1 cellular context compared by ENCODE assay signal in genomic region chr13:23579072-23579885, GRCh38.
A peak's percentile ranks its signal among the peaks of the same experiment; 100 is the strongest.
TF ChIP-seq lines count a peak whose summit lies in the region.

No MANE protein-coding gene starts in this region.

TF ChIP-seq in HepG2, 621 proteins besides CTCF, POLR2A, EP300 and RAD21 (continued from another document and continues in another):
- TF ChIP-seq, protein P1, sequence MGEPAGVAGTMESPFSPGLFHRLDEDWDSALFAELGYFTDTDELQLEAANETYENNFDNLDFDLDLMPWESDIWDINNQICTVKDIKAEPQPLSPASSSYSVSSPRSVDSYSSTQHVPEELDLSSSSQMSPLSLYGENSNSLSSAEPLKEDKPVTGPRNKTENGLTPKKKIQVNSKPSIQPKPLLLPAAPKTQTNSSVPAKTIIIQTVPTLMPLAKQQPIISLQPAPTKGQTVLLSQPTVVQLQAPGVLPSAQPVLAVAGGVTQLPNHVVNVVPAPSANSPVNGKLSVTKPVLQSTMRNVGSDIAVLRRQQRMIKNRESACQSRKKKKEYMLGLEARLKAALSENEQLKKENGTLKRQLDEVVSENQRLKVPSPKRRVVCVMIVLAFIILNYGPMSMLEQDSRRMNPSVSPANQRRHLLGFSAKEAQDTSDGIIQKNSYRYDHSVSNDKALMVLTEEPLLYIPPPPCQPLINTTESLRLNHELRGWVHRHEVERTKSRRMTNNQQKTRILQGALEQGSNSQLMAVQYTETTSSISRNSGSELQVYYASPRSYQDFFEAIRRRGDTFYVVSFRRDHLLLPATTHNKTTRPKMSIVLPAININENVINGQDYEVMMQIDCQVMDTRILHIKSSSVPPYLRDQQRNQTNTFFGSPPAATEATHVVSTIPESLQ (CRISPR knock-in tag; conservative IDR thresholded peaks at IDR 0.05) = no peak
- TF ChIP-seq, protein P2, sequence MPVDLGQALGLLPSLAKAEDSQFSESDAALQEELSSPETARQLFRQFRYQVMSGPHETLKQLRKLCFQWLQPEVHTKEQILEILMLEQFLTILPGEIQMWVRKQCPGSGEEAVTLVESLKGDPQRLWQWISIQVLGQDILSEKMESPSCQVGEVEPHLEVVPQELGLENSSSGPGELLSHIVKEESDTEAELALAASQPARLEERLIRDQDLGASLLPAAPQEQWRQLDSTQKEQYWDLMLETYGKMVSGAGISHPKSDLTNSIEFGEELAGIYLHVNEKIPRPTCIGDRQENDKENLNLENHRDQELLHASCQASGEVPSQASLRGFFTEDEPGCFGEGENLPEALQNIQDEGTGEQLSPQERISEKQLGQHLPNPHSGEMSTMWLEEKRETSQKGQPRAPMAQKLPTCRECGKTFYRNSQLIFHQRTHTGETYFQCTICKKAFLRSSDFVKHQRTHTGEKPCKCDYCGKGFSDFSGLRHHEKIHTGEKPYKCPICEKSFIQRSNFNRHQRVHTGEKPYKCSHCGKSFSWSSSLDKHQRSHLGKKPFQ (CRISPR knock-in tag; IDR thresholded peaks at IDR 0.05; ENCODE audit: insufficient replicate concordance) = peak; percentile 72
- TF ChIP-seq LCORL (IDR thresholded peaks at IDR 0.05) (no peak), LCORL (CRISPR knock-in tag; IDR thresholded peaks at IDR 0.05) (0 out of 2 replicates have a peak, but pooled peaks have one; percentile 28), ZBTB8A (CRISPR knock-in tag; IDR thresholded peaks at IDR 0.05; ENCODE audit: borderline replicate concordance, low read depth) (0 out of 2 replicates have a peak, but pooled peaks have one; percentile 30), DZIP1 (CRISPR knock-in tag; IDR thresholded peaks at IDR 0.05) (peak; percentile 50; the same call in 1 of the 2 replicates), SOX6 (IDR thresholded peaks at IDR 0.05) (no peak), SOX6 (CRISPR knock-in tag; IDR thresholded peaks at IDR 0.05) (peak; percentile 45), TCF7L2 (IDR thresholded peaks at IDR 0.05; ENCODE audit: low read depth, low read length) (no peak), KDM5A (IDR thresholded peaks at IDR 0.05; ENCODE audit: borderline replicate concordance, low read length) (peak; percentile 18; the same call in 1 of the 2 replicates), ZNF256 (CRISPR knock-in tag; conservative IDR thresholded peaks at IDR 0.05) (0 out of 2 replicates have a peak, but pooled peaks have one; percentile 29), RCOR2 (CRISPR knock-in tag; IDR thresholded peaks at IDR 0.05) (no peak), ZNF230 (CRISPR knock-in tag; IDR thresholded peaks at IDR 0.05) (no peak; the same call in 1 of the 2 replicates), HOMEZ (CRISPR knock-in tag; IDR thresholded peaks at IDR 0.05; ENCODE audit: low read depth) (no peak), POLR2G (IDR thresholded peaks at IDR 0.05; ENCODE audit: low read depth, low read length) (peak; percentile 77), ZNF513 (CRISPR knock-in tag; conservative IDR thresholded peaks at IDR 0.05) (no peak), PTBP1 (IDR thresholded peaks at IDR 0.05; ENCODE audit: low read depth, low read length, poor library complexity, severe bottlenecking) (peak; percentile 56), SNAPC5 (CRISPR knock-in tag; IDR thresholded peaks at IDR 0.05; ENCODE audit: borderline replicate concordance) (no peak), ZNF773 (CRISPR knock-in tag; IDR thresholded peaks at IDR 0.05; ENCODE audit: borderline replicate concordance) (0 out of 2 replicates have a peak, but pooled peaks have one; percentile 41), ZNF556 (CRISPR knock-in tag; IDR thresholded peaks at IDR 0.05; ENCODE audit: borderline replicate concordance) (0 out of 2 replicates have a peak, but pooled peaks have one; percentile 14), HNF4A (CRISPR knock-in tag; IDR thresholded peaks at IDR 0.05) (0 out of 2 replicates have a peak, but pooled peaks have one; percentile 13), TAF1 (CRISPR knock-in tag; IDR thresholded peaks at IDR 0.05) (peak; percentile 63), ZNF333 (CRISPR knock-in tag; IDR thresholded peaks at IDR 0.05; ENCODE audit: borderline replicate concordance) (no peak), ESRRA (CRISPR knock-in tag; IDR thresholded peaks at IDR 0.05; ENCODE audit: low read depth) (no peak), ZNF280D (CRISPR knock-in tag; IDR thresholded peaks at IDR 0.05) (no peak; the same call in 1 of the 2 replicates), TRIM22 (IDR thresholded peaks at IDR 0.05) (no peak), HDAC6 (IDR thresholded peaks at IDR 0.05; ENCODE audit: low read depth, low read length) (no peak), GATA4 (IDR thresholded peaks at IDR 0.05; ENCODE audit: borderline replicate concordance, low read depth) (no peak), ZNF737 (CRISPR knock-in tag; IDR thresholded peaks at IDR 0.05; ENCODE audit: borderline replicate concordance) (no peak; the same call in 1 of the 2 replicates), REL (CRISPR knock-in tag; conservative IDR thresholded peaks at IDR 0.05) (0 out of 2 replicates have a peak, but pooled peaks have one; percentile 23), ZNF652 (CRISPR knock-in tag; IDR thresholded peaks at IDR 0.05; ENCODE audit: borderline replicate concordance, low read depth) (no peak), ZNF12 (CRISPR knock-in tag; IDR thresholded peaks at IDR 0.05) (no peak), KAT8 (CRISPR knock-in tag; IDR thresholded peaks at IDR 0.05) (0 out of 2 replicates have a peak, but pooled peaks have one; percentile 11), UBTF (CRISPR knock-in tag; IDR thresholded peaks at IDR 0.05) (peak; percentile 73; the same call in 1 of the 2 replicates), SOX5 (CRISPR knock-in tag; IDR thresholded peaks at IDR 0.05; ENCODE audit: borderline replicate concordance) (no peak; the same call in 1 of the 2 replicates)
- TF ChIP-seq, protein P3, sequence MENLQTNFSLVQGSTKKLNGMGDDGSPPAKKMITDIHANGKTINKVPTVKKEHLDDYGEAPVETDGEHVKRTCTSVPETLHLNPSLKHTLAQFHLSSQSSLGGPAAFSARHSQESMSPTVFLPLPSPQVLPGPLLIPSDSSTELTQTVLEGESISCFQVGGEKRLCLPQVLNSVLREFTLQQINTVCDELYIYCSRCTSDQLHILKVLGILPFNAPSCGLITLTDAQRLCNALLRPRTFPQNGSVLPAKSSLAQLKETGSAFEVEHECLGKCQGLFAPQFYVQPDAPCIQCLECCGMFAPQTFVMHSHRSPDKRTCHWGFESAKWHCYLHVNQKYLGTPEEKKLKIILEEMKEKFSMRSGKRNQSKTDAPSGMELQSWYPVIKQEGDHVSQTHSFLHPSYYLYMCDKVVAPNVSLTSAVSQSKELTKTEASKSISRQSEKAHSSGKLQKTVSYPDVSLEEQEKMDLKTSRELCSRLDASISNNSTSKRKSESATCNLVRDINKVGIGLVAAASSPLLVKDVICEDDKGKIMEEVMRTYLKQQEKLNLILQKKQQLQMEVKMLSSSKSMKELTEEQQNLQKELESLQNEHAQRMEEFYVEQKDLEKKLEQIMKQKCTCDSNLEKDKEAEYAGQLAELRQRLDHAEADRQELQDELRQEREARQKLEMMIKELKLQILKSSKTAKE (CRISPR knock-in tag; IDR thresholded peaks at IDR 0.05; ENCODE audit: borderline replicate concordance) = 0 out of 2 replicates have a peak, but pooled peaks have one; percentile 37
- TF ChIP-seq, protein P4, sequence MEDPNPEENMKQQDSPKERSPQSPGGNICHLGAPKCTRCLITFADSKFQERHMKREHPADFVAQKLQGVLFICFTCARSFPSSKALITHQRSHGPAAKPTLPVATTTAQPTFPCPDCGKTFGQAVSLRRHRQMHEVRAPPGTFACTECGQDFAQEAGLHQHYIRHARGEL (CRISPR knock-in tag; IDR thresholded peaks at IDR 0.05) = no peak
